In the genomic region with DNA sequence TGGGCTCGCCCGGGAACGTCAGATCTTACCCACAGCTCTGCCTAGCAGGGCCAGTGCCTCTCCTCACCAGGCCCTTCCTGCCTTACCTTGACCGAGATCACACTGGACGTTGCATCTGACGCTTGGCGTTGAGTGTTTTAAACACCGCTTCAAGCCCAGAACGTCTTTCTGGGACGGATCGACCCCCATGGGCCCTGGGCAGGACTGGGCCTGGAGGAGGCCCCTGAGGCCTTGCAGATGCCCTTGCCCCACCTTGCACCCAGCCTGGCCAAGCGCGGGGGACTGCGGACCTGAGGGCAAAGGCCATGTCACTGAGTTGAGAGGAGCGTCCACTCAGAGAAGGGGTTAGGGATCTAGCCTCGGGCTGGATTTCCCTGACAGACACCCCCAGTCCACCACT, we compare ENCODE assay signal across 22 cellular contexts.
"Had no signal": no experiment of that assay in that cellular context is flagged by ENCODE, and none has a peak within 500 bp of the region (broad histone marks: within the 10 kb centered on the region; RNA-seq: fewer than 3 reads in every experiment).

No MANE protein-coding gene starts in this region.

- H3K9me3 ChIP-seq: MG63, SK-N-SH had no signal

- DNase-seq: Karpas-422; KG1; MG63; NCI-H1092; NCI-H1105 treated with DMSO at 0.1 percent for 48 hours; NCI-H1417 treated with DMSO at 0.1 percent for 48 hours; NCI-H146; NCI-H1694 treated with DMSO at 0.1 percent for 48 hours; NCI-H1930; NCI-H2081; NCI-H2107; NCI-H2227 treated with DMSO at 0.1 percent for 48 hours; NCI-H524; NCI-H526 treated with DMSO at 0.1 percent for 48 hours; NCI-H748 treated with DMSO at 0.1 percent for 48 hours; NK-92 treated with Interleukin-12 subunit alpha and Interleukin-12 subunit beta, amount 100 ng/mL, for 24 hours; PC-3; SHP77; SK-N-SH; SW 1271 had no signal

- H3K4me2 ChIP-seq: SK-N-SH had no signal

- ATAC-seq: Panc1, PC-3 had no signal

- H3K4me3 ChIP-seq: MG63 had no signal

- H3K27me3 ChIP-seq: MG63 had no signal

- H3K27ac ChIP-seq: RWPE1 had no signal

- H3K9ac ChIP-seq: SK-N-SH had no signal
